In genomic region chr1:228276361-228276831, GRCh38 we compare ENCODE assay signal across 8 cellular contexts.
DNase-seq lines count a peak whose midpoint lies in the region; ATAC-seq and TF ChIP-seq lines count a peak whose summit lies in the region.

No MANE protein-coding gene starts in this region.

- H3K36me3 Mint-ChIP-seq in central memory CD8-positive, alpha-beta T cell (ENCODE audit: insufficient read depth): peaks cover 7% of the 10 kb centered on the region

- peaks cover 28% of the 10 kb centered on the region for H3K4me1 Mint-ChIP-seq in central memory CD8-positive, alpha-beta T cell

- no peaks in the 10 kb centered on the region for H3K27me3 Mint-ChIP-seq in central memory CD8-positive, alpha-beta T cell

- no peak for TF ChIP-seq CTCF in 22Rv1 (IDR thresholded peaks at IDR 0.05)

- H3K9me3 Mint-ChIP-seq in central memory CD8-positive, alpha-beta T cell: no peaks in the 10 kb centered on the region

- peak overlapping the region; percentile 86 for H3K4me3 Mint-ChIP-seq in central memory CD8-positive, alpha-beta T cell

- no peak for DNase-seq in central memory CD8-positive, alpha-beta T cell (ENCODE audit: low spot score in 2 of 2)
- peak; percentile 59 for DNase-seq in myocyte (ENCODE audit: low read depth)
- no peak for DNase-seq in NCI-H2081 (lab: John Stamatoyannopoulos, UW)
- no peak for DNase-seq in activated effector memory CD4-positive, alpha-beta T cell treated with Interleukin-2 at 50 U/mL for 16 hours

- H3K27ac ChIP-seq in 22Rv1: peak overlapping the region; percentile 61

- ATAC-seq in HG02885 (IDR thresholded peaks at IDR 0.05; ENCODE audit: poor library complexity, unreplicated experiment): peak; percentile 19
- ATAC-seq in central memory CD8-positive, alpha-beta T cell (replicated peaks; ENCODE audit: extremely low read depth, poor library complexity, severe bottlenecking): no peak
- ATAC-seq in GM19455 (IDR thresholded peaks at IDR 0.05; ENCODE audit: unreplicated experiment): no peak
- no peak for ATAC-seq in GM21619 (IDR thresholded peaks at IDR 0.05; ENCODE audit: unreplicated experiment)

- H3K27ac Mint-ChIP-seq in central memory CD8-positive, alpha-beta T cell (ENCODE audit: low read depth): no peak overlapping the region
